Comparison of ENCODE assay signal across 8 cellular contexts in the genomic region with DNA sequence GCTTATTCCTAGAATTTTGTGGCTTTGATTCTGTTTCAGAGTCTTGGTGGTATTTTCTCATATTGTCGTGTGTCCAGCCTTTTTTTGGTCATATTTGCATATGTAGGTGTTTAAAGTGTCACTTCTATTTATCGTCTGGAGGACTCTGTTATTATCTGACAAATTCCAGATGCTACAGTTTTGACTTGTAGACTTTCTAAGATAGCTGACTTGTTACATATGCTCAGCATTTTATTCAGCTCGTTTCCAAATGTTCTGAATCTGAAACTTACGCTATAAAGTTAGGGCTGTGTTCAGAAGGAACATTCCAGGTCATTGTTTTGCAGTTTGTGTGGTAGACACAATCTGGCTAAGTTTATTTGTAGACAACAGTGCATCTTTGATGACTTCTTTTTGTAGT. TPM values are rescaled to one million over a fixed set of nuclear protein-coding genes. Genes with fewer than 3 reads are reported as not detected.
DNase-seq lines count a peak whose midpoint lies in the region; ATAC-seq, FAIRE-seq and TF ChIP-seq lines count a peak whose summit lies in the region.

No MANE protein-coding gene starts in this region.

- peaks cover 13 to 15% of the 10 kb centered on the region in 2 experiments; a peak in 4 of 5 replicates for H3K4me1 ChIP-seq in K562 (replicated peaks in 1 of 2; ENCODE audit: control insufficient read depth in 2 of 2, insufficient read depth in 2 of 2, low read length in 2 of 2)
- H3K4me1 ChIP-seq in lower lobe of right lung, result peaks cover 57% of the 10 kb centered on the region

- H3K27ac Mint-ChIP-seq in activated naive CD4-positive, alpha-beta T cell treated with anti-CD3 and anti-CD28 coated beads, Interleukin-2, amount 50 U/mL, for 24 hours, result no peak overlapping the region
- H3K27ac Mint-ChIP-seq in type B pancreatic cell, result peak overlapping the region; percentile 81

- DNase-seq in activated naive CD4-positive, alpha-beta T cell treated with Interleukin-2 at 50 U/mL for 16 hours, result no peak
- DNase-seq in K562 (ENCODE audit: extremely low read depth in 1 of 4, low spot score in 3 of 4) (no peak), lower lobe of right lung (no peak), type B pancreatic cell (ENCODE audit: extremely low spot score, unreplicated experiment) (no peak), superior temporal gyrus (ENCODE audit: extremely low spot score) (no peak), Kasumi-1 (lab: John Stamatoyannopoulos, UW) (no peak)

- peaks cover 65% of the 10 kb centered on the region for H3K79me2 ChIP-seq in K562 (ENCODE audit: control insufficient read depth, insufficient read depth, low read length)

- in situ Hi-C loops in K562 (cut with MboI), result no loop called here

- H4K20me1 ChIP-seq in K562 (replicated peaks; ENCODE audit: control insufficient read depth, insufficient read depth, low read length), result peaks cover 17% of the 10 kb centered on the region

- 7% methylated on average over 3 of the region's 4 CpGs for WGBS in K562 (ENCODE audit: insufficient coverage, low coverage, missing lambda C conversion rate)

- no peaks in the 10 kb centered on the region for H3K27me3 ChIP-seq in K562 (ENCODE audit: control insufficient read depth in 2 of 2, insufficient read depth in 2 of 2, low read length in 2 of 2)
- no peaks in the 10 kb centered on the region for H3K27me3 ChIP-seq in lower lobe of right lung (ENCODE audit: low read depth)

- H3K4me3 Mint-ChIP-seq in activated naive CD4-positive, alpha-beta T cell treated with anti-CD3 and anti-CD28 coated beads, Interleukin-2, amount 50 U/mL, for 24 hours, result peak overlapping the region; percentile 92
- H3K4me3 Mint-ChIP-seq in type B pancreatic cell, result peak overlapping the region; percentile 95

- no peak overlapping the region for H2AFZ ChIP-seq in K562 (ENCODE audit: low read depth, low read length)

- H3K36me3 ChIP-seq in K562 (ENCODE audit: control insufficient read depth, insufficient read depth, low read length), result peaks cover 49% of the 10 kb centered on the region
- H3K36me3 ChIP-seq in lower lobe of right lung, result peaks cover 35% of the 10 kb centered on the region

- peaks cover 22% of the 10 kb centered on the region for H3K36me3 Mint-ChIP-seq in activated naive CD4-positive, alpha-beta T cell treated with anti-CD3 and anti-CD28 coated beads, Interleukin-2, amount 50 U/mL, for 24 hours
- peaks cover 33% of the 10 kb centered on the region for H3K36me3 Mint-ChIP-seq in type B pancreatic cell

- no peaks in the 10 kb centered on the region for H3K9me3 ChIP-seq in K562 (replicated peaks; ENCODE audit: control insufficient read depth, insufficient read depth, low read depth, low read length)
- H3K9me3 ChIP-seq in lower lobe of right lung, result no peaks in the 10 kb centered on the region

- peak overlapping the region; percentile 88 for H3K4me2 ChIP-seq in K562 (ENCODE audit: insufficient read depth, low read length)

- peak overlapping the region; percentile 85 for H3K4me3 ChIP-seq in K562
- H3K4me3 ChIP-seq in lower lobe of right lung, result peak overlapping the region; percentile 90

- intact Hi-C loops in K562 (cut with micrococcal nuclease), result loop anchor here (5.0 kb wide), 2 partner anchors 59 to 111 kb away; partner anchors contain the start of gene GXYLT2
- intact Hi-C loops in lower lobe of right lung (cut with DNase I), result no loop called here

- no peaks in the 10 kb centered on the region for H3K9me3 Mint-ChIP-seq in activated naive CD4-positive, alpha-beta T cell treated with anti-CD3 and anti-CD28 coated beads, Interleukin-2, amount 50 U/mL, for 24 hours
- no peaks in the 10 kb centered on the region for H3K9me3 Mint-ChIP-seq in type B pancreatic cell

- H3K9me1 ChIP-seq in K562 (ENCODE audit: control insufficient read depth, insufficient read depth, low read length), result no peaks in the 10 kb centered on the region

- no peak for TF ChIP-seq RAD21 in K562 (CRISPR knock-in tag; conservative IDR thresholded peaks at IDR 0.05 in 1 of 2, IDR thresholded peaks at IDR 0.05 in 1 of 2)

- peak overlapping the region in 1 of 2 experiments; percentile 94; a peak in 2 of 4 replicates for H3K9ac ChIP-seq in K562 (ENCODE audit: insufficient read depth in 1 of 2, low read depth in 2 of 2, low read length in 2 of 2)

- H3K27ac ChIP-seq in K562 (ENCODE audit: extremely low read depth, low read depth, low read length) (peak overlapping the region; percentile 96), lower lobe of right lung (no peak overlapping the region)

- no peak for TF ChIP-seq EP300 in K562 (IDR thresholded peaks at IDR 0.05; ENCODE audit: low read length)

- TF ChIP-seq POLR2A in K562 (conservative IDR thresholded peaks at IDR 0.05), result no peak

- ATAC-seq in K562, result no peak
- no peak for ATAC-seq in lower lobe of right lung
- ATAC-seq in GM18519 (IDR thresholded peaks at IDR 0.05; ENCODE audit: low FRiP score, unreplicated experiment), result no peak

- H3K4me1 Mint-ChIP-seq in activated naive CD4-positive, alpha-beta T cell treated with anti-CD3 and anti-CD28 coated beads, Interleukin-2, amount 50 U/mL, for 24 hours, result peaks cover 57% of the 10 kb centered on the region
- H3K4me1 Mint-ChIP-seq in type B pancreatic cell (ENCODE audit: unreplicated experiment), result peaks cover 33% of the 10 kb centered on the region

- FAIRE-seq in K562 (lab: Jason Lieb, UNC), result no peak

- TF ChIP-seq CTCF in K562 (IDR thresholded peaks at IDR 0.05 in 2 of 3, conservative IDR thresholded peaks at IDR 0.05 in 1 of 3; ENCODE audit: insufficient read depth in 2 of 3, low read depth in 1 of 3, low read length in 3 of 3) (no peak), lower lobe of right lung (IDR thresholded peaks at IDR 0.05) (no peak), type B pancreatic cell (conservative IDR thresholded peaks at IDR 0.05) (no peak)

- no peaks in the 10 kb centered on the region for H3K27me3 Mint-ChIP-seq in activated naive CD4-positive, alpha-beta T cell treated with anti-CD3 and anti-CD28 coated beads, Interleukin-2, amount 50 U/mL, for 24 hours
- H3K27me3 Mint-ChIP-seq in type B pancreatic cell, result no peaks in the 10 kb centered on the region

- CTCF ChIA-PET in K562 (lab: Yijun Ruan, JAX; ENCODE audit: low intra/inter-chr PET ratio), result interaction anchor here (4.0 kb wide), 1 partner anchor 59 kb away, joined by 21 read pairs; no protein-coding TSS in a partner anchor

- BruUV-seq in K562 (replicated peaks; lab: Mats Ljungman, UMichigan), result no TSS peak

- POLR2A ChIA-PET in K562 (lab: Yijun Ruan, JAX), result interaction anchor here (0.7 to 1.4 kb wide), 3 partner anchors 13 to 45 kb away, joined by 3 read pairs; no protein-coding TSS in a partner anchor

TF ChIP-seq in K562, 482 proteins besides CTCF, POLR2A, EP300 and RAD21 (continues in another document):
- no peak for TF ChIP-seq REST (CRISPR knock-in tag; IDR thresholded peaks at IDR 0.05; ENCODE audit: low read depth)
- TF ChIP-seq HNRNPH1 (optimal IDR thresholded peaks at IDR 0.05; ENCODE audit: low read depth, low read length), result no peak

RNA-seq across cellular contexts. Expression of gene PPP4R2, which starts 1.9 kb away (rescaled TPM):
- 13.1 and 47.8 TPM in 2 replicates for total RNA-seq in K562 (2011; cell fraction: chromatin; rRNA removed; ENCODE audit: low replicate concordance)
- total RNA-seq in K562 (2011; cell fraction: nucleolus; rRNA removed), result 9.3 TPM in 2 replicates
- 21.8 and 28.9 TPM in 2 replicates for total RNA-seq in K562 (2011; cell fraction: nucleoplasm; rRNA removed)
- total RNA-seq in K562 (2014; rRNA removed) (26.9 and 31.6 TPM in 2 replicates), K562 (2014; rRNA removed; fragmentation: Illumina TruSeq; extraction: Trizol) (46.7 and 57.5 TPM in 2 replicates), K562 (2015; rRNA removed; fragmentation: Illumina TruSeq; extraction: Trizol) (34.9 and 38.7 TPM in 2 replicates), K562 (2021) (43.1 and 49.6 TPM in 2 replicates), lower lobe of right lung (65.7 TPM), type B pancreatic cell (ENCODE audit: low replicate concordance) (86.5 and 100 TPM in 2 replicates)
- polyA plus RNA-seq in K562 (2011; rRNA removed) (17.0 and 32.1 TPM in 2 replicates), K562 (2014; fragmentation: Illumina TruSeq; extraction: Trizol) (23.2 and 27.4 TPM in 2 replicates), K562 (2014; fragmentation: Nextera tagmentation; extraction: Ambion mirVana) (10 to 100 TPM; 11.0 to 13.8 TPM), K562 (2014; rRNA removed) (19.4 and 20.0 TPM in 2 replicates)
- polyA plus RNA-seq in K562 (2011; cell fraction: cytosol; rRNA removed), result 2.3 and 5.1 TPM in 2 replicates
- polyA plus RNA-seq in K562 (2011; cell fraction: nucleus; rRNA removed), result 5.0 and 8.1 TPM in 2 replicates
- 15.2 and 21.6 TPM in 2 replicates for polyA plus RNA-seq in K562 (2012)
- 39.1 and 41.1 TPM in 2 replicates for polyA minus RNA-seq in K562 (2011; rRNA and poly(A)+ RNA removed)
- polyA minus RNA-seq in K562 (2011; cell fraction: cytosol; rRNA and poly(A)+ RNA removed), result 13.3 and 13.9 TPM in 2 replicates
- 7.9 and 18.3 TPM in 2 replicates for polyA minus RNA-seq in K562 (2011; cell fraction: nucleus; rRNA and poly(A)+ RNA removed)
